In the genomic region with DNA sequence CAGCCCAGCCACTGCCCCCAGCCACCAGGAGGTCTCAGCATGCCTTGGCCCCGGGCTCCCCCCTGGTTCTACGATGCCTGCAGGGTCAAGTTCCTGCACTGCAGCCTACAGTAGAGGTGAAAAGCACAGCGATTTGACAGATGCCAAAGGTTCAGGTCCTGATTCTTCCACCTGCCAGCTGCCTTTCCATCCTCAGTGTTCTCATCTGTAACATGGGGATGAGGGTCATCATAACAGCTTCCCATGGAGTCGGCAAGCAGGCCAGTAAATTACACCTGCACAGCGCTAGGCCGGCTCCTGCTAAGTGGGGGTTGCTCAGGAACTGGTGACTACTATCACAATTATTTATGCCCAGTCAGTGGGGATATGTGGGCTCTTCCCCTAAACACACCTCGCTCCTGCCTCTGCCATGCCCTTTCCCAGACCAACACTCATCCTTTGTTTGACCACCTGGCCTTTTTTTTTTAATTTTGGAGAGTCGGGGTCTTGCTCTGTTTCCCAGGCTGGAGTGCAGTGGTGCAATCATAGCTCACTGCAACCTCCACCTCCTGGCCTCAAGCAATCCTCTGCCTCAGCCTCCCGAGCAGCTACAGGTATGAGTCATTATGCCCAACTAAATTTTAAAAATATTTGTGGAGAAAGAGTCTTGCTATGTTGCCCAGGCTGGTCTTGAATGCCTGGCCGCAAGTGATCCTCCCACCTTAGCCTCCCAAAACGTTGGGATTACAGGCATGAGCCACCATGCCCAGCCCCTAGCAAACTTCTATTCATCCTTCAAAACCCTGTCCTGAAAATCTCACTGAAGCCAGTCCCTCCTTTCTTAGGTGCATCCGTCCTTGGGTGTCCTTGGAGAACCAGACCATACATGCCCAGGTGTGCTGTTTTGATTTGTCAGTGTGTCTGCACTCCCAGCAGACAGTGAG, we compare ENCODE assay signal across 14 cellular contexts. TPM values are rescaled to one million over a fixed set of nuclear protein-coding genes. Genes with fewer than 3 reads are reported as not detected.
DNase-seq lines count a peak whose midpoint lies in the region; ATAC-seq and TF ChIP-seq lines count a peak whose summit lies in the region.
"Had no signal": no experiment of that assay in that cellular context is flagged by ENCODE, and none has a peak within 500 bp of the region (broad histone marks: within the 10 kb centered on the region; RNA-seq: fewer than 3 reads in every experiment).

No MANE protein-coding gene starts in this region.

- 71 to 76% methylated on average over 12 of the region's 12 CpGs for WGBS in lung, 2 donors
- 78 to 82% (median 79%) methylated on average over 12 of the region's 12 CpGs for WGBS in stomach, 5 donors

- intact Hi-C loops in stomach (cut with DNase I; ENCODE audit: low total_unique reads) = no loop called here

- H3K27me3 ChIP-seq in lung (ENCODE audit: control insufficient read depth, insufficient read depth) (no peaks in the 10 kb centered on the region), stomach (no peaks in the 10 kb centered on the region)

- ATAC-seq in lung (ENCODE audit: insufficient read depth, low FRiP score) (no peak), HG03378 (IDR thresholded peaks at IDR 0.05; ENCODE audit: unreplicated experiment) (no peak), GM21723 (IDR thresholded peaks at IDR 0.05; ENCODE audit: unreplicated experiment) (no peak)

- H3K27ac ChIP-seq in RWPE1 = peak overlapping the region; percentile 27; the same call in 1 of the 2 replicates
- H3K27ac ChIP-seq in coronary artery = peak overlapping the region; percentile 95 to 97
- peak overlapping the region; percentile 76 to 85 for H3K27ac ChIP-seq in lung (ENCODE audit: low read depth in 1 of 2, low read length in 1 of 2)
- H3K27ac ChIP-seq in stomach = peak overlapping the region in 4 of 5 donors; percentile 31 to 70 (median 52)

- H3K36me3 ChIP-seq in lung (ENCODE audit: control insufficient read depth in 2 of 2, insufficient read depth in 2 of 2, low read length in 2 of 2) = peaks cover 0 to 10% of the 10 kb centered on the region in 2 donors
- peaks cover 0 to 2% (median under 1%) of the 10 kb centered on the region in 4 donors for H3K36me3 ChIP-seq in stomach

- H3K9me3 ChIP-seq in lung (ENCODE audit: control insufficient read depth in 2 of 2, insufficient read depth in 1 of 2, low read length in 1 of 2) (peaks cover 0 to 4% of the 10 kb centered on the region in 2 donors), stomach (peaks cover 0 to 14% (median 10%) of the 10 kb centered on the region in 4 donors)

- H3K4me3 ChIP-seq in coronary artery (peak overlapping the region; percentile 48), lung (no peak overlapping the region), stomach (peak overlapping the region in 2 of 4 donors; percentile 1 to 16)

- TF ChIP-seq CTCF in RWPE1 (conservative IDR thresholded peaks at IDR 0.05; ENCODE audit: low read depth) = no peak
- no peak for TF ChIP-seq CTCF in coronary artery (IDR thresholded peaks at IDR 0.05)
- TF ChIP-seq CTCF in lung (IDR thresholded peaks at IDR 0.05; ENCODE audit: control extremely low read depth, extremely low read depth) = no peak
- TF ChIP-seq CTCF in stomach (IDR thresholded peaks at IDR 0.05) = no peak

- POLR2A ChIA-PET in RWPE1 (lab: Yijun Ruan, JAX; ENCODE audit: low non-redundant PET) = no interaction called here

- no peak for DNase-seq in RWPE1 (ENCODE audit: low spot score)
- no peak for DNase-seq in coronary artery (ENCODE audit: low spot score)
- DNase-seq in lung (ENCODE audit: low spot score) = no peak
- DNase-seq in stomach = no peak
- DNase-seq in DMS53 treated with DMSO at 0.1 percent for 48 hours (lab: John Stamatoyannopoulos, UW; ENCODE audit: unreplicated experiment) = no peak
- DNase-seq in NCI-H1694 (lab: John Stamatoyannopoulos, UW) = no peak
- DNase-seq: amniotic stem cell, mesendoderm, NCI-H1930, SHP77 treated with DMSO at 0.1 percent for 48 hours, T-helper 2 cell had no signal

- CTCF ChIA-PET in RWPE1 (lab: Yijun Ruan, JAX) = no interaction called here

- TF ChIP-seq POLR2A in stomach (IDR thresholded peaks at IDR 0.05) = no peak

- peaks cover 0 to 15% of the 10 kb centered on the region in 2 donors for H3K4me1 ChIP-seq in lung (ENCODE audit: control insufficient read depth in 2 of 2, insufficient read depth in 2 of 2, low read length in 2 of 2)
- H3K4me1 ChIP-seq in stomach = peaks cover 0 to 29% (median 9%) of the 10 kb centered on the region in 4 donors

- no peak for TF ChIP-seq EP300 in stomach (IDR thresholded peaks at IDR 0.05)

RNA-seq across cellular contexts. Expression of a gene that starts 6.4 kb away (rescaled TPM):
- total RNA-seq in lung (100 to 1,000 TPM in 1 of 2 donors, 10 to 100 TPM in 1; 41.1 to 182 TPM), stomach (10 to 100 TPM in 4 of 5 donors, 1 to 10 TPM in 1; 4.0 to 58.5 (median 44.3) TPM)
- polyA plus RNA-seq in lung (100 to 1,000 TPM in 1 of 2 donors, 10 to 100 TPM in 1; 80.7 to 317 TPM), stomach (10 to 100 TPM; 16.0 to 28.8 (median 21.5) TPM)
- polyA plus RNA-seq: neural cell had no signal

RNA-seq across cellular contexts. Expression of a gene that starts 29.4 kb away (rescaled TPM):
- 100 to 1,000 TPM in 1 of 2 donors, 10 to 100 TPM in 1; 72.3 to 154 TPM for total RNA-seq in lung
- 100 to 1,000 TPM in 1 of 2 donors, 10 to 100 TPM in 1; 63.8 to 386 TPM for polyA plus RNA-seq in lung
- total RNA-seq in stomach = 10 to 100 TPM in 3 of 5 donors, 1 to 10 TPM in 1, not detected in 1; 7.2 to 88.3 (median 39.8) TPM
- 10 to 100 TPM; 64.4 to 92.1 (median 89.7) TPM for polyA plus RNA-seq in stomach

RNA-seq across cellular contexts. Expression of a gene that starts 45.4 kb away (rescaled TPM):
- total RNA-seq in lung (100 to 1,000 TPM in 1 of 2 donors, 10 to 100 TPM in 1; 42.5 to 115 TPM), stomach (100 to 1,000 TPM in 2 of 5 donors, 10 to 100 TPM in 3; 67.0 to 235 (median 97.1) TPM)
- polyA plus RNA-seq in lung (10 to 100 TPM; 89.6 to 97.6 TPM), stomach (10 to 100 TPM; 29.1 to 42.7 (median 30.2) TPM)

RNA-seq across cellular contexts. Expression of a gene that starts 51.3 kb away (rescaled TPM):
- 10 to 100 TPM; 28.3 to 51.9 TPM for total RNA-seq in lung
- 10 to 100 TPM; 45.3 to 59.8 TPM for polyA plus RNA-seq in lung
- 100 to 1,000 TPM in 2 of 5 donors, 10 to 100 TPM in 3; 18.0 to 145 (median 92.4) TPM for total RNA-seq in stomach
- polyA plus RNA-seq in stomach = 10 to 100 TPM; 32.8 to 63.8 (median 42.2) TPM

Comparison
In these comparisons a context has a peak if more than half of its experiments do, and no peak if none do; other contexts are left out.
1. H3K27ac ChIP-seq: peak in every context shown above with its lines; median percentile 96 in coronary artery; 80 in lung; 52 in stomach; 27 in RWPE1.